In the genomic region with DNA sequence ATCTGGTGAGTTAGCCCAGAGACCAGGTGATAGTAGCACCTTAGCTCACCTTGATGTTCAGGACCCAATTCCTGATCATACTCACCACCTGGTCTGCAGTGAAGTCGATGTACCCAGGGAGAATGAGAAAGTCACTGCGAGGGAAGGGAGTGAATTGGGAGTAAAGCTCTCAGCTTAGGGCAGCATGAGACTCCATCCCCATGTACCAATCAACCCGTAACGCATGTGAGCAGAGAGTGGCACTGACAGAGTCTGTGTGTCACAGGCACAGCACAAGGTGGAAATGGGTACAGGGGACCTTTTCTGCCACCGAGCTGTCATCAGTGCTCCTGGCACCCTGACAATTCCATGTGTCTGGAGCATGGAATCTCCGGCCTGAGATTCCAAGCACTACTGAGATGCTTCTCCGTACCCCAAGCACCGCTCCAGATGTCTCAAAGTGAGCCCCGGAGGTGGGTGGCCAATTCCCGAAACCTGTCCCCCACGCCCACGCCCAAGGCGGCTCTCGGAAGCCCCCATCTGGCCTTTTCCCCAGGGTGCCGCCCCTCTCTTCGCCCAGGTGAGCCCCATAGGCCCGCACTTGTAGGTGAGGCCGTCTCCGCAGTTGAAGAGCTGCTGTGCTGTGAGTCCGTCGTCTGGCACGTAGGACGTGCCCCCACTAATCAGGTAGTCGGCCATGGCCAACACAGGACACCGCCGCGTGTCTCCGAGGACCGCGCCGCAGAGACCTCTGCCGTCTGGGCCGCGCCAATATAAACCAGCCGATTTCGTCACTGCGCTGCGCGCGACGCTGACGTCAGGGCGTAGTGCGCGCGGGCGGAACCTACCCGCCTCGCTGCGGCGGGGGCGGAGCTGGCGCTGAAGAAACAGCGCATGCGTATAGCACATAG, we compare ENCODE assay signal across 1 cellular context.
A peak's percentile ranks its signal among the peaks of the same experiment; 100 is the strongest.
TF ChIP-seq lines count a peak whose summit lies in the region.

A gene (minus strand): TSS at position 726 of the 890 bp plus-strand sequence. CDS start 48 bp downstream, at position 678.

TF ChIP-seq in HepG2, 621 proteins besides CTCF, POLR2A, EP300 and RAD21 (continued from another document and continues in another):
- TF ChIP-seq, protein P1, sequence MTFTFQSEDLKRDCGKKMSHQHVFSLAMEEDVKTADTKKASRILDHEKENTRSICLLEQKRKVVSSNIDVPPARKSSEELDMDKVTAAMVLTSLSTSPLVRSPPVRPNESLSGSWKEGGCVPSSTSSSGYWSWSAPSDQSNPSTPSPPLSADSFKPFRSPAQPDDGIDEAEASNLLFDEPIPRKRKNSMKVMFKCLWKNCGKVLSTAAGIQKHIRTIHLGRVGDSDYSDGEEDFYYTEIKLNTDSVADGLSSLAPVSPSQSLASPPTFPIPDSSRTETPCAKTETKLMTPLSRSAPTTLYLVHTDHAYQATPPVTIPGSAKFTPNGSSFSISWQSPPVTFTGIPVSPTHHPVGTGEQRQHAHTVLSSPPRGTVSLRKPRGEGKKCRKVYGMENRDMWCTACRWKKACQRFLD (CRISPR knock-in tag; IDR thresholded peaks at IDR 0.05; ENCODE audit: borderline replicate concordance), result peak; percentile 89
- TF ChIP-seq ARNTL (CRISPR knock-in tag; IDR thresholded peaks at IDR 0.05) (peak; percentile 48; the same call in 1 of the 2 replicates), MIXL1 (CRISPR knock-in tag; IDR thresholded peaks at IDR 0.05) (0 out of 2 replicates have a peak, but pooled peaks have one; percentile 75), TCF7L2 (IDR thresholded peaks at IDR 0.05; ENCODE audit: low read depth, low read length) (no peak), ADNP (CRISPR knock-in tag; IDR thresholded peaks at IDR 0.05) (no peak), PRPF4 (IDR thresholded peaks at IDR 0.05; ENCODE audit: low read depth, low read length, poor library complexity, severe bottlenecking) (no peak), MAFG (CRISPR knock-in tag; IDR thresholded peaks at IDR 0.05) (no peak), HNRNPH1 (optimal IDR thresholded peaks at IDR 0.05; ENCODE audit: low read depth, low read length) (no peak), MEF2D (CRISPR knock-in tag; IDR thresholded peaks at IDR 0.05) (peak; percentile 90), TRIM24 (CRISPR knock-in tag; IDR thresholded peaks at IDR 0.05) (no peak)
- TF ChIP-seq, protein P2, sequence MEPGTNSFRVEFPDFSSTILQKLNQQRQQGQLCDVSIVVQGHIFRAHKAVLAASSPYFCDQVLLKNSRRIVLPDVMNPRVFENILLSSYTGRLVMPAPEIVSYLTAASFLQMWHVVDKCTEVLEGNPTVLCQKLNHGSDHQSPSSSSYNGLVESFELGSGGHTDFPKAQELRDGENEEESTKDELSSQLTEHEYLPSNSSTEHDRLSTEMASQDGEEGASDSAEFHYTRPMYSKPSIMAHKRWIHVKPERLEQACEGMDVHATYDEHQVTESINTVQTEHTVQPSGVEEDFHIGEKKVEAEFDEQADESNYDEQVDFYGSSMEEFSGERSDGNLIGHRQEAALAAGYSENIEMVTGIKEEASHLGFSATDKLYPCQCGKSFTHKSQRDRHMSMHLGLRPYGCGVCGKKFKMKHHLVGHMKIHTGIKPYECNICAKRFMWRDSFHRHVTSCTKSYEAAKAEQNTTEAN (CRISPR knock-in tag; conservative IDR thresholded peaks at IDR 0.05), result peak; percentile 52; the same call in 1 of the 2 replicates
- TF ChIP-seq, protein P3, sequence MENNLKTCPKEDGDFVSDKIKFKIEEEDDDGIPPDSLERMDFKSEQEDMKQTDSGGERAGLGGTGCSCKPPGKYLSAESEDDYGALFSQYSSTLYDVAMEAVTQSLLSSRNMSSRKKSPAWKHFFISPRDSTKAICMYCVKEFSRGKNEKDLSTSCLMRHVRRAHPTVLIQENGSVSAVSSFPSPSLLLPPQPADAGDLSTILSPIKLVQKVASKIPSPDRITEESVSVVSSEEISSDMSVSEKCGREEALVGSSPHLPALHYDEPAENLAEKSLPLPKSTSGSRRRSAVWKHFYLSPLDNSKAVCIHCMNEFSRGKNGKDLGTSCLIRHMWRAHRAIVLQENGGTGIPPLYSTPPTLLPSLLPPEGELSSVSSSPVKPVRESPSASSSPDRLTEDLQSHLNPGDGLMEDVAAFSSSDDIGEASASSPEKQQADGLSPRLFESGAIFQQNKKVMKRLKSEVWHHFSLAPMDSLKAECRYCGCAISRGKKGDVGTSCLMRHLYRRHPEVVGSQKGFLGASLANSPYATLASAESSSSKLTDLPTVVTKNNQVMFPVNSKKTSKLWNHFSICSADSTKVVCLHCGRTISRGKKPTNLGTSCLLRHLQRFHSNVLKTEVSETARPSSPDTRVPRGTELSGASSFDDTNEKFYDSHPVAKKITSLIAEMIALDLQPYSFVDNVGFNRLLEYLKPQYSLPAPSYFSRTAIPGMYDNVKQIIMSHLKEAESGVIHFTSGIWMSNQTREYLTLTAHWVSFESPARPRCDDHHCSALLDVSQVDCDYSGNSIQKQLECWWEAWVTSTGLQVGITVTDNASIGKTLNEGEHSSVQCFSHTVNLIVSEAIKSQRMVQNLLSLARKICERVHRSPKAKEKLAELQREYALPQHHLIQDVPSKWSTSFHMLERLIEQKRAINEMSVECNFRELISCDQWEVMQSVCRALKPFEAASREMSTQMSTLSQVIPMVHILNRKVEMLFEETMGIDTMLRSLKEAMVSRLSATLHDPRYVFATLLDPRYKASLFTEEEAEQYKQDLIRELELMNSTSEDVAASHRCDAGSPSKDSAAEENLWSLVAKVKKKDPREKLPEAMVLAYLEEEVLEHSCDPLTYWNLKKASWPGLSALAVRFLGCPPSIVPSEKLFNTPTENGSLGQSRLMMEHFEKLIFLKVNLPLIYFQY (CRISPR knock-in tag; IDR thresholded peaks at IDR 0.05; ENCODE audit: borderline replicate concordance), result peak; percentile 73; the same call in 1 of the 2 replicates
- TF ChIP-seq, protein P4, sequence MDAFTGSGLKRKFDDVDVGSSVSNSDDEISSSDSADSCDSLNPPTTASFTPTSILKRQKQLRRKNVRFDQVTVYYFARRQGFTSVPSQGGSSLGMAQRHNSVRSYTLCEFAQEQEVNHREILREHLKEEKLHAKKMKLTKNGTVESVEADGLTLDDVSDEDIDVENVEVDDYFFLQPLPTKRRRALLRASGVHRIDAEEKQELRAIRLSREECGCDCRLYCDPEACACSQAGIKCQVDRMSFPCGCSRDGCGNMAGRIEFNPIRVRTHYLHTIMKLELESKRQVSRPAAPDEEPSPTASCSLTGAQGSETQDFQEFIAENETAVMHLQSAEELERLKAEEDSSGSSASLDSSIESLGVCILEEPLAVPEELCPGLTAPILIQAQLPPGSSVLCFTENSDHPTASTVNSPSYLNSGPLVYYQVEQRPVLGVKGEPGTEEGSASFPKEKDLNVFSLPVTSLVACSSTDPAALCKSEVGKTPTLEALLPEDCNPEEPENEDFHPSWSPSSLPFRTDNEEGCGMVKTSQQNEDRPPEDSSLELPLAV (CRISPR knock-in tag; conservative IDR thresholded peaks at IDR 0.05; ENCODE audit: low read depth), result no peak; the same call in 1 of the 2 replicates
- TF ChIP-seq, protein P5, sequence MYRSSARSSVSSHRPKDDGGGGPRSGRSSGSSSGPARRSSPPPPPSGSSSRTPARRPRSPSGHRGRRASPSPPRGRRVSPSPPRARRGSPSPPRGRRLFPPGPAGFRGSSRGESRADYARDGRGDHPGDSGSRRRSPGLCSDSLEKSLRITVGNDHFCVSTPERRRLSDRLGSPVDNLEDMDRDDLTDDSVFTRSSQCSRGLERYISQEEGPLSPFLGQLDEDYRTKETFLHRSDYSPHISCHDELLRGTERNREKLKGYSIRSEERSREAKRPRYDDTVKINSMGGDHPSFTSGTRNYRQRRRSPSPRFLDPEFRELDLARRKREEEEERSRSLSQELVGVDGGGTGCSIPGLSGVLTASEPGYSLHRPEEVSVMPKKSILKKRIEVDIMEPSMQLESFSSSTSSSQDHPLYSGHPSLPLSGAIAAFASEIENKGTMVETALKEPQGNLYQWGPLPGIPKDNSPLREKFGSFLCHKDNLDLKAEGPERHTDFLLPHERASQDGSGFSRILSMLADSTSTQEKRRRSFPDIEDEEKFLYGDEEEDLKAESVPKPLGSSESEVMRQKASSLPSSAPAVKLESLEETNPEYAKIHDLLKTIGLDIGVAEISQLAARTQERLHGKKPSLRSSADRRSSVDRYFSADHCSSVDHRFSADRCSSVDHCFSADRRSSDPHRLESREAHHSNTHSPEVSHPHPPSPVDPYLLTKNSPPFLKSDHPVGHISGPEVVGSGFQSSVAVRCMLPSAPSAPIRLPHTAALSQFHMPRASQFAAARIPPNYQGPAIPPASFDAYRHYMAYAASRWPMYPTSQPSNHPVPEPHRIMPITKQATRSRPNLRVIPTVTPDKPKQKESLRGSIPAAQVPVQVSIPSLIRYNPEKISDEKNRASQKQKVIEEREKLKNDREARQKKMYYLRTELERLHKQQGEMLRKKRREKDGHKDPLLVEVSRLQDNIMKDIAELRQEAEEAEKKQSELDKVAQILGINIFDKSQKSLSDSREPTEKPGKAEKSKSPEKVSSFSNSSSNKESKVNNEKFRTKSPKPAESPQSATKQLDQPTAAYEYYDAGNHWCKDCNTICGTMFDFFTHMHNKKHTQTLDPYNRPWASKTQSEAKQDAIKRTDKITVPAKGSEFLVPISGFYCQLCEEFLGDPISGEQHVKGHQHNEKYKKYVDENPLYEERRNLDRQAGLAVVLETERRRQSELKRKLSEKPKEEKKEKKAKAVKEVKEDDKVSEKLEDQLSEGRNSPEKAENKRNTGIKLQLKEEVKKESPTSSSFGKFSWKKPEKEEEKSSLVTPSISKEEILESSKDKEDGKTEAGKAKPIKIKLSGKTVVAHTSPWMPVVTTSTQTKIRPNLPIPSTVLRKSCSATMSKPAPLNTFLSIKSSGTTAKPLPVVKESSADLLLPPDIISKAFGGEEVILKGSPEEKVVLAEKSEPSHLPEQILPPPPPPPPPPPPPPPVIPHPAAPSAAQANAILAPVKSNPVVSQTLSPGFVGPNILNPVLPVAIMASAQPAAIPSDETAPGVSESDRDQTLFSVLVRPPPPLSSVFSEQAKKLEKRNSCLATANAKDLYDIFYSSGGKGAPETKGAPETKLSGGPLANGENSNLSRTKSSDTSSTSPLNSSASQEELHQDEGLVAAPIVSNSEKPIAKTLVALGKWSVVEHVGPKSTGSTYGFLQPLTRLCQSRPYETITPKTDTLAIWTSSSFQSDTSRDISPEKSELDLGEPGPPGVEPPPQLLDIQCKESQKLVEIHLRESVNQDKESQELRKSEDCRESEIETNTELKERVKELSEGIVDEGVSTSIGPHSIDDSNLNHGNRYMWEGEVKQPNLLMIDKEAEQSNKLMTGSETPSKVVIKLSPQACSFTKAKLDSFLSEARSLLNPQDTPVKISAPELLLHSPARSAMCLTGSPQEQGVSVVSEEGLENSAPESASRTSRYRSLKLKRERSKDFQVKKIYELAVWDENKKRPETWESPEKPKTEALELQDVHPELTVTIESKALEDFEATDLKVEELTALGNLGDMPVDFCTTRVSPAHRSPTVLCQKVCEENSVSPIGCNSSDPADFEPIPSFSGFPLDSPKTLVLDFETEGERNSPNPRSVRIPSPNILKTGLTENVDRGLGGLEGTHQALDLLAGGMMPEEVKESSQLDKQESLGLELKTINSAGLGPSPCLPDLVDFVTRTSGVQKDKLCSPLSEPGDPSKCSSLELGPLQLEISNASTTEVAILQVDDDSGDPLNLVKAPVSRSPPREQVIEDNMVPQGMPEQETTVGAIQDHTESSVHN (CRISPR knock-in tag; IDR thresholded peaks at IDR 0.05), result peak; percentile 95; the same call in 1 of the 2 replicates
- TF ChIP-seq, protein P6, sequence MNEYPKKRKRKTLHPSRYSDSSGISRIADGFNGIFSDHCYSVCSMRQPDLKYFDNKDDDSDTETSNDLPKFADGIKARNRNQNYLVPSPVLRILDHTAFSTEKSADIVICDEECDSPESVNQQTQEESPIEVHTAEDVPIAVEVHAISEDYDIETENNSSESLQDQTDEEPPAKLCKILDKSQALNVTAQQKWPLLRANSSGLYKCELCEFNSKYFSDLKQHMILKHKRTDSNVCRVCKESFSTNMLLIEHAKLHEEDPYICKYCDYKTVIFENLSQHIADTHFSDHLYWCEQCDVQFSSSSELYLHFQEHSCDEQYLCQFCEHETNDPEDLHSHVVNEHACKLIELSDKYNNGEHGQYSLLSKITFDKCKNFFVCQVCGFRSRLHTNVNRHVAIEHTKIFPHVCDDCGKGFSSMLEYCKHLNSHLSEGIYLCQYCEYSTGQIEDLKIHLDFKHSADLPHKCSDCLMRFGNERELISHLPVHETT (CRISPR knock-in tag; conservative IDR thresholded peaks at IDR 0.05), result peak; percentile 68
- TF ChIP-seq, protein P7, sequence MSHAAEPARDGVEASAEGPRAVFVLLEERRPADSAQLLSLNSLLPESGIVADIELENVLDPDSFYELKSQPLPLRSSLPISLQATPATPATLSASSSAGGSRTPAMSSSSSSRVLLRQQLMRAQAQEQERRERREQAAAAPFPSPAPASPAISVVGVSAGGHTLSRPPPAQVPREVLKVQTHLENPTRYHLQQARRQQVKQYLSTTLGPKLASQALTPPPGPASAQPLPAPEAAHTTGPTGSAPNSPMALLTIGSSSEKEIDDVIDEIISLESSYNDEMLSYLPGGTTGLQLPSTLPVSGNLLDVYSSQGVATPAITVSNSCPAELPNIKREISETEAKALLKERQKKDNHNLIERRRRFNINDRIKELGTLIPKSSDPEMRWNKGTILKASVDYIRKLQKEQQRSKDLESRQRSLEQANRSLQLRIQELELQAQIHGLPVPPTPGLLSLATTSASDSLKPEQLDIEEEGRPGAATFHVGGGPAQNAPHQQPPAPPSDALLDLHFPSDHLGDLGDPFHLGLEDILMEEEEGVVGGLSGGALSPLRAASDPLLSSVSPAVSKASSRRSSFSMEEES (CRISPR knock-in tag; IDR thresholded peaks at IDR 0.05), result peak; percentile 62
- TF ChIP-seq, protein P8, sequence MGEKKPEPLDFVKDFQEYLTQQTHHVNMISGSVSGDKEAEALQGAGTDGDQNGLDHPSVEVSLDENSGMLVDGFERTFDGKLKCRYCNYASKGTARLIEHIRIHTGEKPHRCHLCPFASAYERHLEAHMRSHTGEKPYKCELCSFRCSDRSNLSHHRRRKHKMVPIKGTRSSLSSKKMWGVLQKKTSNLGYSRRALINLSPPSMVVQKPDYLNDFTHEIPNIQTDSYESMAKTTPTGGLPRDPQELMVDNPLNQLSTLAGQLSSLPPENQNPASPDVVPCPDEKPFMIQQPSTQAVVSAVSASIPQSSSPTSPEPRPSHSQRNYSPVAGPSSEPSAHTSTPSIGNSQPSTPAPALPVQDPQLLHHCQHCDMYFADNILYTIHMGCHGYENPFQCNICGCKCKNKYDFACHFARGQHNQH (CRISPR knock-in tag; IDR thresholded peaks at IDR 0.05), result peak; percentile 95
